Comparison of ENCODE assay signal across 8 cellular contexts in the genomic region with DNA sequence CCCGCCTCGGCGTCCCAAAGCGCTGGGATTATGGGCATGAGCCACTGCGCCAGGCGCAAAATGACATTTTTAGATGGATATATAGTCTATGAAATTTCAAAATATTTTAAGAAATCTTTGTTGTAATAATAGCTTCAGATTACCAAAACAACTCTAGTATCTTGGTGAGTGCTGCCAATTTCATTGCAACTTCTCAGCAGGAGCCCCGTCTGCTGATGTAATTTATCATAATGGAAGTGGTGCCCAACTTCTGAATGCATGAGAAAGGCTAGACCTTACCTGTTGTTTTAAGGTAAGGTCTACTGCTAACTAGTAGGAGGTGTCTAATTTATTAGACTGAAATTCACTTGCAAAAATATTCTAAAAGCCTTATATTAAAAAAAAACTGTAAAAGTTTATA.
"Had no signal": no experiment of that assay in that cellular context is flagged by ENCODE, and none has a peak within 500 bp of the region (broad histone marks: within the 10 kb centered on the region; RNA-seq: fewer than 3 reads in every experiment).

No MANE protein-coding gene starts in this region.

- H3K27me3 Mint-ChIP-seq: IgD-negative memory B cell had no signal

- ATAC-seq: HCT116, HepG2 had no signal

- H3K9me3 ChIP-seq: HAP-1 had no signal

- H3K4me3 Mint-ChIP-seq: IgD-negative memory B cell had no signal

- DNase-seq: GOT3, H7, KBM-7 had no signal

- H3K9me3 Mint-ChIP-seq: IgD-negative memory B cell had no signal

- H3K27ac ChIP-seq: HL-60 had no signal

- H3K4me3 ChIP-seq: HAP-1 had no signal

- H3K4me1 ChIP-seq: HAP-1 had no signal

- H3K4me1 Mint-ChIP-seq: IgD-negative memory B cell had no signal
